Comparison of ENCODE assay signal across 9 cellular contexts in genomic region chr6:2858678-2859324, GRCh38. TPM values are rescaled to one million over a fixed set of nuclear protein-coding genes. Genes with fewer than 3 reads are reported as not detected.
DNase-seq lines count a peak whose midpoint lies in the region; ATAC-seq and TF ChIP-seq lines count a peak whose summit lies in the region.
"Had no signal": no experiment of that assay in that cellular context is flagged by ENCODE, and none has a peak within 500 bp of the region (broad histone marks: within the 10 kb centered on the region; RNA-seq: fewer than 3 reads in every experiment).

No MANE protein-coding gene starts in this region.

- ATAC-seq in HG02610 (IDR thresholded peaks at IDR 0.05; ENCODE audit: unreplicated experiment) = no peak

- H3K4me3 ChIP-seq in CD8-positive, alpha-beta memory T cell (ENCODE audit: low read length) = peak overlapping the region; percentile 35
- no peak overlapping the region for H3K4me3 ChIP-seq in brain microvascular endothelial cell (ENCODE audit: low read depth, low read length)

- POLR2A ChIA-PET in CD8-positive, alpha-beta memory T cell (lab: Charles Lee) = interaction anchor here (1.0 to 2.5 kb wide), 9 partner anchors 9 to 45 kb away, joined by 3 to 18 read pairs (median 7); partner anchors contain the start of genes SERPINB1 and SERPINB9

- CTCF ChIA-PET in CD8-positive, alpha-beta memory T cell (lab: Charles Lee) = interaction anchor here (0.9 to 2.5 kb wide), 8 partner anchors 9 to 130 kb away, joined by 3 to 22 read pairs (median 8); partner anchors contain the start of gene SERPINB1

- H3K4me3 Mint-ChIP-seq in CD8-positive, alpha-beta memory T cell = peak overlapping the region; percentile 81 to 89 (median 84)
- H3K4me3 Mint-ChIP-seq in nephron progenitor cell = peak overlapping the region; percentile 25

- peaks cover 0 to 1% of the 10 kb centered on the region in 2 donors for H3K27me3 Mint-ChIP-seq in CD8-positive, alpha-beta memory T cell
- no peaks in the 10 kb centered on the region for H3K27me3 Mint-ChIP-seq in nephron progenitor cell (ENCODE audit: low read depth, poor library complexity)

- no peaks in the 10 kb centered on the region for H3K27me3 ChIP-seq in CD8-positive, alpha-beta memory T cell (ENCODE audit: insufficient read depth, low read length, poor library complexity, severe bottlenecking)
- no peaks in the 10 kb centered on the region for H3K27me3 ChIP-seq in brain microvascular endothelial cell (replicated peaks)

- H3K9me3 ChIP-seq in CD8-positive, alpha-beta memory T cell (ENCODE audit: low read length) = no peaks in the 10 kb centered on the region

- no peaks in the 10 kb centered on the region for H3K36me3 ChIP-seq in CD8-positive, alpha-beta memory T cell (ENCODE audit: insufficient read depth, low read length)
- H3K36me3 ChIP-seq in brain microvascular endothelial cell (replicated peaks) = no peaks in the 10 kb centered on the region

- peaks cover 90% of the 10 kb centered on the region for H3K4me1 ChIP-seq in CD8-positive, alpha-beta memory T cell (ENCODE audit: insufficient read depth, low read length)

- H3K9me3 Mint-ChIP-seq in CD8-positive, alpha-beta memory T cell = no peaks in the 10 kb centered on the region
- H3K9me3 Mint-ChIP-seq in nephron progenitor cell = peaks cover 4% of the 10 kb centered on the region

- peak overlapping the region; percentile 91 to 100 (median 99) for H3K27ac Mint-ChIP-seq in CD8-positive, alpha-beta memory T cell
- H3K27ac Mint-ChIP-seq in nephron progenitor cell = peak overlapping the region; percentile 91

- in situ Hi-C loops in brain microvascular endothelial cell (cut with HindIII; ENCODE audit: low pct_ligation_motif_present, low sequenced_read_pairs) = no loop called here

- TF ChIP-seq CTCF in brain microvascular endothelial cell (IDR thresholded peaks at IDR 0.05; ENCODE audit: low read depth, low read length, missing control alignments) = no peak
- TF ChIP-seq CTCF in nephron progenitor cell (IDR thresholded peaks at IDR 0.05) = no peak

- peaks cover 0 to 3% (median 0%) of the 10 kb centered on the region in 3 donors for H3K36me3 Mint-ChIP-seq in CD8-positive, alpha-beta memory T cell
- no peaks in the 10 kb centered on the region for H3K36me3 Mint-ChIP-seq in nephron progenitor cell (ENCODE audit: low read depth)

- peak overlapping the region; percentile 85 for H3K27ac ChIP-seq in CD8-positive, alpha-beta memory T cell (ENCODE audit: low read depth, low read length)
- H3K27ac ChIP-seq in brain microvascular endothelial cell = peak overlapping the region; percentile 89

- H3K4me1 Mint-ChIP-seq in CD8-positive, alpha-beta memory T cell = peaks cover 88 to 97% (median 93%) of the 10 kb centered on the region in 3 donors
- peaks cover 64% of the 10 kb centered on the region for H3K4me1 Mint-ChIP-seq in nephron progenitor cell

- DNase-seq in CD8-positive, alpha-beta memory T cell = peak; percentile 55 to 84 (median 80)
- DNase-seq in brain microvascular endothelial cell = no peak
- no peak for DNase-seq in nephron progenitor cell
- DNase-seq in OCI-M2 (lab: John Stamatoyannopoulos, UW; ENCODE audit: unreplicated experiment) = no peak
- DNase-seq in NOMO-1 treated with DMSO at 0.1 percent for 48 hours (lab: John Stamatoyannopoulos, UW; ENCODE audit: unreplicated experiment) = no peak
- DNase-seq in DMS53 treated with DMSO at 0.1 percent for 48 hours (lab: John Stamatoyannopoulos, UW; ENCODE audit: unreplicated experiment) = no peak
- DNase-seq: NCI-H69 had no signal

TF ChIP-seq in PFSK-1, 5 proteins besides CTCF, POLR2A, EP300 and RAD21:
- TF ChIP-seq POLR2AphosphoS5 (IDR thresholded peaks at IDR 0.05; ENCODE audit: low read depth, low read length) (0 out of 2 replicates have a peak, but pooled peaks have one; percentile 8), SIN3A (IDR thresholded peaks at IDR 0.05; ENCODE audit: borderline replicate concordance, insufficient read depth, low read length) (no peak)

RNA-seq across cellular contexts. Expression of gene SERPINB1, which starts 17.1 kb away (rescaled TPM):
- total RNA-seq in CD8-positive, alpha-beta memory T cell = 10 to 100 TPM; 40.4 to 42.4 TPM
- 103 TPM for polyA plus RNA-seq in CD8-positive, alpha-beta memory T cell
- polyA plus RNA-seq in PFSK-1 (2012; ENCODE audit: insufficient read length, low read depth) = 9.9 TPM

RNA-seq across cellular contexts. Expression of gene SERPINB9, which starts 44.3 kb away (rescaled TPM):
- 10 to 100 TPM; 63.5 to 65.1 TPM for total RNA-seq in CD8-positive, alpha-beta memory T cell
- 42.3 TPM for polyA plus RNA-seq in CD8-positive, alpha-beta memory T cell
- not detected for polyA plus RNA-seq in PFSK-1 (2012; ENCODE audit: insufficient read length, low read depth)

Comparison
In these comparisons a context has a peak if more than half of its experiments do, and no peak if none do; other contexts are left out.
1. DNase-seq: peak in CD8-positive, alpha-beta memory T cell (5 of 5); none in brain microvascular endothelial cell (single experiment), nephron progenitor cell (single experiment), OCI-M2 (single experiment), NOMO-1 treated with DMSO at 0.1 percent for 48 hours (single experiment) and DMS53 treated with DMSO at 0.1 percent for 48 hours (single experiment).